1 cellular context compared by ENCODE assay signal in the genomic region with DNA sequence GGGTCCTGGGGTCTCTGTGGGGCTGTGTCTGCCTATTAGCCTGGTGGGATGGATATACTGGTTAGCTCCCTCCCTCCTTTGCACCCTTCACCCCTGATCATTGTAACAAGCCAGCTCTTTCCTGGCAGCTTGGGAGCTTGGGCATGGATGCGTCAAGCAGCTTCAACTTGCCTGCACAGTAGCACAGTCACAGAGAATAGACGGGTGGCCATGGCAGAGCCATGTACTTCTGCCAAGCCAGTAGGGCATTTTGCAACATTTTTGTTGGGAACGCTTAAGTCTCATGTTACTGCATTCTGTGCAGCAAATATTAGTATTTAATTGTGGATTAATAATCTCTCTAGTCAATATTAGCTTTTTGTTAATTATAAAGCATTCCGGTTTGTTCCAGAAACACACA.
TF ChIP-seq lines count a peak whose summit lies in the region.

No MANE protein-coding gene starts in this region.

TF ChIP-seq in SK-N-SH, 30 proteins besides CTCF, POLR2A, EP300 and RAD21 (continued from another document):
- TF ChIP-seq PBX3 (IDR thresholded peaks at IDR 0.05), result no peak
- TF ChIP-seq RCOR1 (IDR thresholded peaks at IDR 0.05; ENCODE audit: low read length), result no peak
- TF ChIP-seq SIN3A (IDR thresholded peaks at IDR 0.05; ENCODE audit: borderline replicate concordance, low read depth, low read length), result no peak
- no peak for TF ChIP-seq RXRA (IDR thresholded peaks at IDR 0.05; ENCODE audit: borderline replicate concordance, low read depth)
- no peak for TF ChIP-seq FOSL2 (IDR thresholded peaks at IDR 0.05; ENCODE audit: borderline replicate concordance, low read depth)
- no peak for TF ChIP-seq MAX (IDR thresholded peaks at IDR 0.05; ENCODE audit: low read depth)
- TF ChIP-seq GABPA (IDR thresholded peaks at IDR 0.05; ENCODE audit: low read depth), result no peak
- TF ChIP-seq, protein P1, sequence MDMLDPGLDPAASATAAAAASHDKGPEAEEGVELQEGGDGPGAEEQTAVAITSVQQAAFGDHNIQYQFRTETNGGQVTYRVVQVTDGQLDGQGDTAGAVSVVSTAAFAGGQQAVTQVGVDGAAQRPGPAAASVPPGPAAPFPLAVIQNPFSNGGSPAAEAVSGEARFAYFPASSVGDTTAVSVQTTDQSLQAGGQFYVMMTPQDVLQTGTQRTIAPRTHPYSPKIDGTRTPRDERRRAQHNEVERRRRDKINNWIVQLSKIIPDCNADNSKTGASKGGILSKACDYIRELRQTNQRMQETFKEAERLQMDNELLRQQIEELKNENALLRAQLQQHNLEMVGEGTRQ (IDR thresholded peaks at IDR 0.05; ENCODE audit: borderline replicate concordance, low read depth, low read length), result no peak
- no peak for TF ChIP-seq ZBTB33 (IDR thresholded peaks at IDR 0.05; ENCODE audit: borderline replicate concordance, low read depth)
- TF ChIP-seq RFX5 (IDR thresholded peaks at IDR 0.05; ENCODE audit: low read length), result no peak
- no peak for TF ChIP-seq CHD2 (IDR thresholded peaks at IDR 0.05; ENCODE audit: low read length, partially characterized antibody)
